ENCODE assay signal across 18 cellular contexts in the genomic region with DNA sequence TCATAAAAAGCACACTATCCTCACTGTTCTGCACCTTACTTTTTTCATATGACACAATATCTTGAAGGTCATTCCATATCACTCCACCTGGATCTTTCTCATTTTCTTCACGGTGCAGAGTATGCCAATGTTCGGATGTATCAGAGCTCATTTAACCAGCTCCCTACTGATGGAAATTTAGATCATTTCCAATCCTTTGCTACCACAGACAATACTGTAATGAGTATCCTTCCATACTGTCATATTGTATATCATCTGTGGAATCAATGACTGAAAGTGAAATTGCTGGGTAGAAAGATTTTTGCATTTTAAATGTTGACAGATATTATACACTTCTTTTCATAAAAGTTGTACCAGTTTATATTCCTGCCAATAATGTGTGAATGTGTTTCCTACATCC. TPM values are rescaled to one million over a fixed set of nuclear protein-coding genes. Genes with fewer than 3 reads are reported as not detected.
"Had no signal": no experiment of that assay in that cellular context is flagged by ENCODE, and none has a peak within 500 bp of the region (broad histone marks: within the 10 kb centered on the region; RNA-seq: fewer than 3 reads in every experiment).

No MANE protein-coding gene starts in this region.

- H3K27ac Mint-ChIP-seq: activated naive CD4-positive, alpha-beta T cell treated with anti-CD3 and anti-CD28 coated beads, Interleukin-2, amount 10 ng/mL, durations not matched to agents 7 days and 5 days; endodermal cell; WTC11 had no signal

- H3K4me3 Mint-ChIP-seq: activated naive CD4-positive, alpha-beta T cell treated with anti-CD3 and anti-CD28 coated beads, Interleukin-2, amount 10 ng/mL, durations not matched to agents 7 days and 5 days; endodermal cell; neural crest cell; WTC11 had no signal

- H3K27ac ChIP-seq: hepatocyte, left ventricle myocardium inferior, spleen, testis, upper lobe of right lung had no signal

- H3K9me3 Mint-ChIP-seq: activated naive CD4-positive, alpha-beta T cell treated with anti-CD3 and anti-CD28 coated beads, Interleukin-2, amount 10 ng/mL, durations not matched to agents 7 days and 5 days; endodermal cell had no signal

- H3K4me3 ChIP-seq: hepatocyte, left ventricle myocardium inferior, spleen, testis, upper lobe of right lung had no signal

- H3K36me3 Mint-ChIP-seq: activated naive CD4-positive, alpha-beta T cell treated with anti-CD3 and anti-CD28 coated beads, Interleukin-2, amount 10 ng/mL, durations not matched to agents 7 days and 5 days; WTC11 had no signal

- H2AFZ ChIP-seq: hepatocyte had no signal

- H3K4me2 ChIP-seq: hepatocyte, SK-N-SH had no signal

- H3K4me1 Mint-ChIP-seq: endodermal cell, neural crest cell had no signal

- DNase-seq: activated naive CD4-positive, alpha-beta T cell treated with anti-CD3 and anti-CD28 coated beads, Interleukin-2, amount 10 ng/mL, durations not matched to agents 7 days and 5 days; kidney; left ventricle myocardium inferior; mesenchymal stem cell; SK-N-SH; spleen; stimulated activated CD4-positive, alpha-beta T cell treated with anti-CD3 and anti-CD28 coated beads, Interleukin-1b, Interleukin-23, amount 100 ng/mL, for 48 hours; stimulated activated naive CD4-positive, alpha-beta T cell treated with Interleukin-2 at 50 U/mL for 16 hours; testis had no signal

- H3K79me2 ChIP-seq: hepatocyte had no signal

- H3K27me3 ChIP-seq: hepatocyte, spleen, testis, upper lobe of right lung had no signal

- ATAC-seq: sciatic nerve, upper lobe of right lung, WTC11 had no signal

- H3K36me3 ChIP-seq: left ventricle myocardium inferior, spleen, upper lobe of right lung had no signal

- H3K9me2 ChIP-seq: SK-N-SH had no signal

RNA-seq across cellular contexts. Expression of a gene that starts 2.2 kb away (rescaled TPM):
- total RNA-seq: cerebellum, endodermal cell, hepatocyte, neural crest cell, osteocyte, pulmonary artery endothelial cell had no signal
- polyA plus RNA-seq: hepatocyte had no signal
